Comparison of ENCODE assay signal across 21 cellular contexts in genomic region chr12:112303799-112304198, GRCh38.
DNase-seq lines count a peak whose midpoint lies in the region; ATAC-seq and TF ChIP-seq lines count a peak whose summit lies in the region.
"Had no signal": no experiment of that assay in that cellular context is flagged by ENCODE, and none has a peak within 500 bp of the region (broad histone marks: within the 10 kb centered on the region; RNA-seq: fewer than 3 reads in every experiment).

No MANE protein-coding gene starts in this region.

- no peak for DNase-seq in activated T-cell treated with anti-CD3 and anti-CD28 coated beads, Interleukin-2, amount 50 U/mL, for 72 hours
- DNase-seq in activated T-cell treated with anti-CD3 and anti-CD28 coated beads for 4 hours: no peak
- DNase-seq in PC-3: no peak
- DNase-seq in effector memory CD4-positive, alpha-beta T cell: no peak
- DNase-seq in stimulated activated effector memory CD8-positive, alpha-beta T cell treated with anti-CD3 and anti-CD28 coated beads, Interleukin-12 subunit alpha, Interleukin-12 subunit beta, amount 100 ng/mL, for 72 hours (ENCODE audit: low spot score in 2 of 2): no peak
- no peak for DNase-seq in naive thymus-derived CD4-positive, alpha-beta T cell
- no peak for DNase-seq in T-cell
- DNase-seq: activated naive CD8-positive, alpha-beta T cell treated with anti-CD3 and anti-CD28 coated beads, Interleukin-2, amount 10 ng/mL, durations not matched to agents 7 days and 5 days; hypothalamus; NCI-H1092; NCI-H187 treated with DMSO at 0.1 percent for 48 hours; NK-92 treated with Interleukin-12 subunit alpha and Interleukin-12 subunit beta, amount 100 ng/mL, for 24 hours; psoas muscle had no signal

- H3K27ac Mint-ChIP-seq in activated T-cell treated with anti-CD3 and anti-CD28 coated beads, Interleukin-2, amount 50 U/mL, for 72 hours: peak overlapping the region; percentile 98
- H3K27ac Mint-ChIP-seq in stimulated activated effector memory CD8-positive, alpha-beta T cell treated with anti-CD3 and anti-CD28 coated beads, Interleukin-12 subunit alpha, Interleukin-12 subunit beta, amount 100 ng/mL, for 72 hours: peak overlapping the region; percentile 97
- H3K27ac Mint-ChIP-seq in naive thymus-derived CD4-positive, alpha-beta T cell: no peak overlapping the region
- H3K27ac Mint-ChIP-seq in T-cell: peak overlapping the region in 1 of 2 donors; percentile 54
- H3K27ac Mint-ChIP-seq: GM23338 had no signal

- H3K4me3 ChIP-seq in PC-3 (ENCODE audit: low read length): no peak overlapping the region
- no peak overlapping the region for H3K4me3 ChIP-seq in effector memory CD4-positive, alpha-beta T cell (ENCODE audit: insufficient read depth, low read depth, low read length, poor library complexity, severe bottlenecking)
- H3K4me3 ChIP-seq in naive thymus-derived CD4-positive, alpha-beta T cell (ENCODE audit: low read length): no peak overlapping the region
- H3K4me3 ChIP-seq: GM23338, psoas muscle had no signal

- no peak for ATAC-seq in activated T-cell treated with anti-CD3 and anti-CD28 coated beads, Interleukin-2, amount 50 U/mL, for 72 hours (replicated peaks in 1 of 2)
- ATAC-seq in PC-3 (no peak), T-cell (replicated peaks in 1 of 4) (no peak), HG02759 (IDR thresholded peaks at IDR 0.05; ENCODE audit: unreplicated experiment) (no peak)
- no peak for ATAC-seq in stimulated activated effector memory CD8-positive, alpha-beta T cell treated with anti-CD3 and anti-CD28 coated beads, Interleukin-12 subunit alpha, Interleukin-12 subunit beta, amount 100 ng/mL, for 72 hours
- no peak for ATAC-seq in naive thymus-derived CD4-positive, alpha-beta T cell
- ATAC-seq: GM23338 had no signal

- H3K9ac ChIP-seq in PC-3 (ENCODE audit: low read length): no peak overlapping the region

- intact Hi-C loops in PC-3 (cut with micrococcal nuclease): loop anchor here (2.0 kb wide), 1 partner anchor 19 kb away; no protein-coding TSS in a partner anchor
- intact Hi-C loops in naive thymus-derived CD4-positive, alpha-beta T cell (cut with micrococcal nuclease): loop anchor here in 1 of 2 donors (1.0 kb wide), 1 partner anchor 79 kb away; the partner anchor contains the start of gene HECTD4

- peaks cover 4% of the 10 kb centered on the region for H3K4me1 ChIP-seq in PC-3 (ENCODE audit: insufficient read depth, low read length)
- H3K4me1 ChIP-seq in effector memory CD4-positive, alpha-beta T cell (ENCODE audit: control insufficient read depth, insufficient read depth, low read length, poor library complexity, severe bottlenecking): no peaks in the 10 kb centered on the region
- H3K4me1 ChIP-seq in naive thymus-derived CD4-positive, alpha-beta T cell (ENCODE audit: control insufficient read depth in 2 of 2, insufficient read depth in 2 of 2, low read length in 2 of 2): no peaks in the 10 kb centered on the region

- no peaks in the 10 kb centered on the region for H3F3A ChIP-seq in PC-3 (ENCODE audit: low read length, unreplicated experiment)

- no peak overlapping the region for H2AFZ ChIP-seq in PC-3 (ENCODE audit: low read length)
- H2AFZ ChIP-seq: GM23338 had no signal

- H3K27me3 Mint-ChIP-seq in activated T-cell treated with anti-CD3 and anti-CD28 coated beads, Interleukin-2, amount 50 U/mL, for 72 hours (ENCODE audit: low read depth): no peaks in the 10 kb centered on the region
- no peaks in the 10 kb centered on the region for H3K27me3 Mint-ChIP-seq in naive thymus-derived CD4-positive, alpha-beta T cell
- H3K27me3 Mint-ChIP-seq in T-cell: no peaks in the 10 kb centered on the region
- H3K27me3 Mint-ChIP-seq: activated naive CD8-positive, alpha-beta T cell treated with anti-CD3 and anti-CD28 coated beads, Interleukin-2, amount 10 ng/mL, durations not matched to agents 7 days and 5 days; memory B cell; stimulated activated naive CD8-positive, alpha-beta T cell treated with anti-CD3 and anti-CD28 coated beads, Interleukin-15, Interleukin-2, amounts not matched to agents 100 ng/mL and 50 ng/mL, for 24 hours had no signal

- POLR2A ChIA-PET in PC-3 (lab: Charles Lee; ENCODE audit: unreplicated experiment) (interaction anchor here (0.6 kb wide), 1 partner anchor 88 kb away, joined by 7 read pairs; no protein-coding TSS in a partner anchor), T-cell (lab: Charles Lee) (interaction anchor here (0.5 to 0.6 kb wide), 3 partner anchors 98 to 619 kb away, joined by 3 to 7 read pairs (median 6); no protein-coding TSS in a partner anchor)
- POLR2A ChIA-PET in naive thymus-derived CD4-positive, alpha-beta T cell (lab: Charles Lee): no interaction called here

- no peak for TF ChIP-seq CTCF in PC-3 (conservative IDR thresholded peaks at IDR 0.05; ENCODE audit: low read depth, low read length)

- H3K36me3 Mint-ChIP-seq in activated T-cell treated with anti-CD3 and anti-CD28 coated beads, Interleukin-2, amount 50 U/mL, for 72 hours (ENCODE audit: insufficient read depth in 2 of 2): peaks cover 0 to 11% of the 10 kb centered on the region in 2 donors
- peaks cover 53% of the 10 kb centered on the region for H3K36me3 Mint-ChIP-seq in stimulated activated effector memory CD8-positive, alpha-beta T cell treated with anti-CD3 and anti-CD28 coated beads, Interleukin-12 subunit alpha, Interleukin-12 subunit beta, amount 100 ng/mL, for 72 hours
- peaks cover 15 to 49% (median 23%) of the 10 kb centered on the region in 5 donors for H3K36me3 Mint-ChIP-seq in naive thymus-derived CD4-positive, alpha-beta T cell
- peaks cover 38% of the 10 kb centered on the region for H3K36me3 Mint-ChIP-seq in T-cell

- peak overlapping the region; percentile 23; the same call in 1 of the 2 replicates for H3K27ac ChIP-seq in PC-3 (ENCODE audit: low read length)
- peak overlapping the region; percentile 28 for H3K27ac ChIP-seq in effector memory CD4-positive, alpha-beta T cell (ENCODE audit: insufficient read depth, low read length, poor library complexity, severe bottlenecking)
- no peak overlapping the region for H3K27ac ChIP-seq in naive thymus-derived CD4-positive, alpha-beta T cell (ENCODE audit: low read depth, low read length)
- H3K27ac ChIP-seq: neutrophil had no signal

- H3K27me3 ChIP-seq in PC-3 (ENCODE audit: low read length): no peaks in the 10 kb centered on the region
- no peaks in the 10 kb centered on the region for H3K27me3 ChIP-seq in effector memory CD4-positive, alpha-beta T cell (replicated peaks; ENCODE audit: control insufficient read depth, insufficient read depth, low read length, poor library complexity, severe bottlenecking)
- H3K27me3 ChIP-seq in naive thymus-derived CD4-positive, alpha-beta T cell (ENCODE audit: control insufficient read depth in 2 of 2, insufficient read depth in 2 of 2, low read length in 2 of 2): no peaks in the 10 kb centered on the region
- H3K27me3 ChIP-seq: neutrophil had no signal

- BruUV-seq in PC-3 (replicated peaks; lab: Mats Ljungman, UMichigan): no TSS peak

- H3K9me3 ChIP-seq in PC-3 (ENCODE audit: low read length): no peaks in the 10 kb centered on the region
- H3K9me3 ChIP-seq in effector memory CD4-positive, alpha-beta T cell (ENCODE audit: control insufficient read depth, low read length): no peaks in the 10 kb centered on the region
- no peaks in the 10 kb centered on the region for H3K9me3 ChIP-seq in naive thymus-derived CD4-positive, alpha-beta T cell (ENCODE audit: control insufficient read depth in 2 of 3, low read length in 3 of 3)
- H3K9me3 ChIP-seq: neutrophil, psoas muscle had no signal

- H3K4me3 Mint-ChIP-seq in activated T-cell treated with anti-CD3 and anti-CD28 coated beads, Interleukin-2, amount 50 U/mL, for 72 hours: no peak overlapping the region
- H3K4me3 Mint-ChIP-seq in stimulated activated effector memory CD8-positive, alpha-beta T cell treated with anti-CD3 and anti-CD28 coated beads, Interleukin-12 subunit alpha, Interleukin-12 subunit beta, amount 100 ng/mL, for 72 hours: no peak overlapping the region
- no peak overlapping the region for H3K4me3 Mint-ChIP-seq in naive thymus-derived CD4-positive, alpha-beta T cell
- no peak overlapping the region for H3K4me3 Mint-ChIP-seq in T-cell
- H3K4me3 Mint-ChIP-seq: activated naive CD8-positive, alpha-beta T cell treated with anti-CD3 and anti-CD28 coated beads, Interleukin-2, amount 10 ng/mL, durations not matched to agents 7 days and 5 days; GM23338; immature natural killer cell; memory B cell; stimulated activated naive CD8-positive, alpha-beta T cell treated with anti-CD3 and anti-CD28 coated beads, Interleukin-15, Interleukin-2, amounts not matched to agents 100 ng/mL and 50 ng/mL, for 24 hours; T-helper 1 cell treated with Interleukin-12 subunit alpha and Interleukin-12 subunit beta and Interleukin-4 antibody, amounts not matched to agents 30 μg/mL and 1 μg/mL, for 36 hours had no signal

- H3K79me2 ChIP-seq in PC-3 (ENCODE audit: low read length): no peaks in the 10 kb centered on the region

- CTCF ChIA-PET in PC-3 (lab: Charles Lee): no interaction called here
- CTCF ChIA-PET in naive thymus-derived CD4-positive, alpha-beta T cell (lab: Charles Lee): interaction anchor here (0.6 kb wide), 1 partner anchor 16 kb away, joined by 3 read pairs; no protein-coding TSS in a partner anchor
- CTCF ChIA-PET in T-cell (lab: Charles Lee): no interaction called here

- no peak overlapping the region for H3K4me2 ChIP-seq in PC-3 (ENCODE audit: low read length)
- H3K4me2 ChIP-seq: GM23338 had no signal

- peaks cover 11% of the 10 kb centered on the region for H3K4me1 Mint-ChIP-seq in activated T-cell treated with anti-CD3 and anti-CD28 coated beads, Interleukin-2, amount 50 U/mL, for 72 hours (ENCODE audit: low read depth)
- H3K4me1 Mint-ChIP-seq in stimulated activated effector memory CD8-positive, alpha-beta T cell treated with anti-CD3 and anti-CD28 coated beads, Interleukin-12 subunit alpha, Interleukin-12 subunit beta, amount 100 ng/mL, for 72 hours: peaks cover 12% of the 10 kb centered on the region
- peaks cover 0 to 10% (median 0%) of the 10 kb centered on the region in 7 donors for H3K4me1 Mint-ChIP-seq in naive thymus-derived CD4-positive, alpha-beta T cell
- peaks cover 0 to 8% (median 7%) of the 10 kb centered on the region in 3 donors for H3K4me1 Mint-ChIP-seq in T-cell
- H3K4me1 Mint-ChIP-seq: GM23338, memory B cell had no signal

- no peaks in the 10 kb centered on the region for H4K20me1 ChIP-seq in PC-3 (ENCODE audit: low read length)

- H3K9me2 ChIP-seq in PC-3 (replicated peaks; ENCODE audit: low read length): no peaks in the 10 kb centered on the region

- H3K9me3 Mint-ChIP-seq in activated T-cell treated with anti-CD3 and anti-CD28 coated beads, Interleukin-2, amount 50 U/mL, for 72 hours: no peaks in the 10 kb centered on the region
- no peaks in the 10 kb centered on the region for H3K9me3 Mint-ChIP-seq in stimulated activated effector memory CD8-positive, alpha-beta T cell treated with anti-CD3 and anti-CD28 coated beads, Interleukin-12 subunit alpha, Interleukin-12 subunit beta, amount 100 ng/mL, for 72 hours
- no peaks in the 10 kb centered on the region for H3K9me3 Mint-ChIP-seq in naive thymus-derived CD4-positive, alpha-beta T cell
- H3K9me3 Mint-ChIP-seq in T-cell: no peaks in the 10 kb centered on the region
- H3K9me3 Mint-ChIP-seq: activated naive CD8-positive, alpha-beta T cell treated with anti-CD3 and anti-CD28 coated beads, Interleukin-2, amount 10 ng/mL, durations not matched to agents 7 days and 5 days; activated T-helper 2 cell treated with anti-CD3 and anti-CD28 coated beads, Interferon-gamma antibody, Interleukin-2, Interleukin-4, amounts not matched to agents 10 μg/mL and 5 μg/mL and 100 μg/mL, durations not matched to agents 14 hours and 24 hours and 36 hours; GM23338; immature natural killer cell; memory B cell; stimulated activated naive CD8-positive, alpha-beta T cell treated with anti-CD3 and anti-CD28 coated beads, Interleukin-15, Interleukin-2, amounts not matched to agents 100 ng/mL and 50 ng/mL, for 24 hours; T-helper 1 cell treated with Interleukin-12 subunit alpha and Interleukin-12 subunit beta and Interleukin-4 antibody, amounts not matched to agents 30 μg/mL and 1 μg/mL, for 36 hours had no signal

- peaks cover 9% of the 10 kb centered on the region; the same call in 1 of the 2 replicates for H3K36me3 ChIP-seq in PC-3 (ENCODE audit: low read depth, low read length)
- H3K36me3 ChIP-seq in effector memory CD4-positive, alpha-beta T cell (ENCODE audit: control insufficient read depth, insufficient read depth, low read length): peaks cover 8% of the 10 kb centered on the region
- peaks cover 0 to 52% (median 0%) of the 10 kb centered on the region in 3 experiments for H3K36me3 ChIP-seq in naive thymus-derived CD4-positive, alpha-beta T cell (ENCODE audit: control insufficient read depth in 2 of 3, insufficient read depth in 3 of 3, low read length in 3 of 3)

Comparison
In these comparisons a context has a peak if more than half of its experiments do, and no peak if none do; other contexts are left out.
1. H3K27ac Mint-ChIP-seq: peak in activated T-cell treated with anti-CD3 and anti-CD28 coated beads, Interleukin-2, amount 50 U/mL, for 72 hours (single experiment) and stimulated activated effector memory CD8-positive, alpha-beta T cell treated with anti-CD3 and anti-CD28 coated beads, Interleukin-12 subunit alpha, Interleukin-12 subunit beta, amount 100 ng/mL, for 72 hours (single experiment); none in naive thymus-derived CD4-positive, alpha-beta T cell (0 of 9).